In genomic region chr20:40868568-40869223, GRCh38 we compare ENCODE assay signal across 15 cellular contexts.
DNase-seq lines count a peak whose midpoint lies in the region; ATAC-seq, FAIRE-seq and TF ChIP-seq lines count a peak whose summit lies in the region.
"Had no signal": no experiment of that assay in that cellular context is flagged by ENCODE, and none has a peak within 500 bp of the region (broad histone marks: within the 10 kb centered on the region; RNA-seq: fewer than 3 reads in every experiment).

No MANE protein-coding gene starts in this region.

- no peaks in the 10 kb centered on the region for H3K79me2 ChIP-seq in endothelial cell of umbilical vein (ENCODE audit: control insufficient read depth, insufficient read depth, low read length)

- POLR2A ChIA-PET in endothelial cell of umbilical vein (lab: Charles Lee), result no interaction called here

- H3K9me3 ChIP-seq in endothelial cell of umbilical vein (replicated peaks; ENCODE audit: control insufficient read depth, insufficient read depth, low read length) (no peaks in the 10 kb centered on the region), uterus (no peaks in the 10 kb centered on the region)
- H3K9me3 ChIP-seq: upper lobe of left lung had no signal

- no TSS peak for BruUV-seq in endothelial cell of umbilical vein (replicated peaks; lab: Mats Ljungman, UMichigan)

- no peak for TF ChIP-seq CTCF in endothelial cell of umbilical vein (IDR thresholded peaks at IDR 0.05; ENCODE audit: extremely low read depth in 1 of 2, insufficient read depth in 1 of 2, low read depth in 1 of 2, low read length in 2 of 2)
- TF ChIP-seq CTCF in uterus (IDR thresholded peaks at IDR 0.05), result no peak

- H3K27me3 ChIP-seq in endothelial cell of umbilical vein (ENCODE audit: control insufficient read depth in 2 of 2, insufficient read depth in 2 of 2, low read length in 2 of 2) (no peaks in the 10 kb centered on the region), uterus (no peaks in the 10 kb centered on the region)
- H3K27me3 ChIP-seq: upper lobe of left lung had no signal

- H3K4me2 ChIP-seq in endothelial cell of umbilical vein (ENCODE audit: insufficient read depth, low read length), result no peak overlapping the region

- TF ChIP-seq POLR2A in endothelial cell of umbilical vein (IDR thresholded peaks at IDR 0.05; ENCODE audit: low read depth, low read length) (no peak), uterus (IDR thresholded peaks at IDR 0.05) (no peak)

- no peak overlapping the region for H3K9ac ChIP-seq in endothelial cell of umbilical vein (replicated peaks; ENCODE audit: extremely low read depth, insufficient read depth, low read length)

- H3K9me1 ChIP-seq in endothelial cell of umbilical vein (replicated peaks; ENCODE audit: control insufficient read depth, extremely low read depth, insufficient read depth, low read length), result no peaks in the 10 kb centered on the region

- H3K4me3 ChIP-seq in endothelial cell of umbilical vein (replicated peaks in 1 of 3; ENCODE audit: insufficient read depth in 1 of 3, low read depth in 1 of 3, low read length in 3 of 3), result no peak overlapping the region
- H3K4me3 ChIP-seq in uterus, result no peak overlapping the region
- H3K4me3 ChIP-seq: upper lobe of left lung had no signal

- H3K4me1 ChIP-seq in endothelial cell of umbilical vein (ENCODE audit: control insufficient read depth, extremely low read depth, insufficient read depth, low read length) (no peaks in the 10 kb centered on the region), uterus (peaks cover 0 to 8% of the 10 kb centered on the region in 2 donors)

- intact Hi-C loops in Right ventricle myocardium inferior (cut with DNase I), result no loop called here
- intact Hi-C loops in cardiac septum (cut with DNase I), result no loop called here
- intact Hi-C loops in endothelial cell of umbilical vein (cut with micrococcal nuclease), result no loop called here
- intact Hi-C loops in uterus (cut with DNase I; ENCODE audit: low total_unique reads), result no loop called here

- H3K36me3 ChIP-seq in endothelial cell of umbilical vein (ENCODE audit: control insufficient read depth in 2 of 2, extremely low read depth in 1 of 2, insufficient read depth in 2 of 2, low read length in 2 of 2) (no peaks in the 10 kb centered on the region), uterus (no peaks in the 10 kb centered on the region)
- H3K36me3 ChIP-seq: upper lobe of left lung had no signal

- ATAC-seq in Right ventricle myocardium inferior (peak; percentile 84), HG03565 (IDR thresholded peaks at IDR 0.05; ENCODE audit: unreplicated experiment) (no peak)
- ATAC-seq: esophagus mucosa had no signal

- H4K20me1 ChIP-seq in endothelial cell of umbilical vein (replicated peaks; ENCODE audit: control insufficient read depth, extremely low read depth, insufficient read depth, low read length), result no peaks in the 10 kb centered on the region

- H2AFZ ChIP-seq in endothelial cell of umbilical vein (ENCODE audit: low read depth, low read length), result no peak overlapping the region

- CTCF ChIA-PET in endothelial cell of umbilical vein (lab: Charles Lee), result no interaction called here

- DNase-seq in Right ventricle myocardium inferior (ENCODE audit: missing footprints) (no peak), cardiac septum (ENCODE audit: low spot score) (no peak), endothelial cell of umbilical vein (ENCODE audit: low read depth, low spot score) (peak; percentile 77), middle frontal gyrus (ENCODE audit: extremely low spot score, low spot score) (peak; percentile 49), uterus (peak; percentile 18 to 37), retina (no peak)
- DNase-seq in activated CD4-positive, alpha-beta T cell treated with anti-CD3 and anti-CD28 coated beads for 1 hour, result no peak
- DNase-seq: activated B cell treated with CpG ODN at 0.5 μM for 24 hours; activated naive CD4-positive, alpha-beta T cell treated with Interleukin-2 at 50 U/mL for 16 hours; NCI-H1048; stimulated activated CD4-positive, alpha-beta T cell treated with anti-CD3 and anti-CD28 coated beads, Interleukin-4, amount 100 ng/mL, for 4 hours; upper lobe of left lung had no signal

- H3K27ac ChIP-seq in endothelial cell of umbilical vein (ENCODE audit: insufficient read depth, low read depth, low read length), result no peak overlapping the region
- peak overlapping the region in 1 of 2 donors; percentile 52 for H3K27ac ChIP-seq in uterus
- H3K27ac ChIP-seq: upper lobe of left lung had no signal

- peak; percentile 49 for FAIRE-seq in endothelial cell of umbilical vein (lab: Jason Lieb, UNC)
- FAIRE-seq: A204.1 had no signal

- dilution Hi-C loops in endothelial cell of umbilical vein (cut with MboI; ENCODE audit: extremely low pct_ligation_motif_present, low sequenced_read_pairs), result no loop called here

TF ChIP-seq in endothelial cell of umbilical vein, 7 proteins besides CTCF, POLR2A, EP300 and RAD21:
- TF ChIP-seq FOS (IDR thresholded peaks at IDR 0.05; ENCODE audit: borderline replicate concordance, insufficient read depth, low read length) (no peak), JUN (IDR thresholded peaks at IDR 0.05; ENCODE audit: borderline replicate concordance, insufficient read depth, insufficient read length, low read depth) (no peak), MAX (IDR thresholded peaks at IDR 0.05; ENCODE audit: insufficient read depth, insufficient read length) (no peak), EZH2 (IDR thresholded peaks at IDR 0.05; ENCODE audit: borderline replicate concordance, low read depth, low read length, severe bottlenecking) (no peak), MYC (IDR thresholded peaks at IDR 0.05; ENCODE audit: low read depth, low read length) (no peak), POLR2AphosphoS5 (IDR thresholded peaks at IDR 0.05; ENCODE audit: insufficient read depth, low read depth, low read length) (no peak), GATA2 (IDR thresholded peaks at IDR 0.05; ENCODE audit: insufficient read depth, insufficient read length, low read depth, low read length) (no peak)

Comparison
In these comparisons a context has a peak if more than half of its experiments do, and no peak if none do; other contexts are left out.
1. DNase-seq: peak in endothelial cell of umbilical vein (single experiment), middle frontal gyrus (single experiment) and uterus (2 of 2); none in Right ventricle myocardium inferior (single experiment), cardiac septum (single experiment), activated CD4-positive, alpha-beta T cell treated with anti-CD3 and anti-CD28 coated beads for 1 hour (single experiment) and retina (single experiment).